In the genomic region with DNA sequence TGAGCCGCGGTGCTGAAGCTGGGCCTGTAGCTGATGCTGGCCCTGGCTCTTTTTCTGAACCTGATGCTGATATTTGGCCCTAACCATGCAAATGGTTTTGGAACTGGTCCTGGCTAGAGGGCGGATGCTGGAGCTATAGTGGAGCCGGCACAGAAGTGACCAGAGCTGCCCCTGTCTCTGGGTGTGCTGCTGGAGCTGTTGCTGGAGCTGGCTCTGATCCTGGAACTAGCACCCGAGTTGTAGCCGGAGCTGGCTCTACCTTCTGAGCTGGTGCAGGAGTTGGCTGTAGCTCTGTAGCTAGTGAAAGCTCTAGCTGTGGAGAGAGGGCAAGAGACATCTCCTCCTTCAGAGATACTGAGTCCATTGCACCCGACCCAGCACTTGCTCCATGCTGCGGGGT, we compare ENCODE assay signal across 16 cellular contexts. TPM values are rescaled to one million over a fixed set of nuclear protein-coding genes. Genes with fewer than 3 reads are reported as not detected.
DNase-seq lines count a peak whose midpoint lies in the region; ATAC-seq and TF ChIP-seq lines count a peak whose summit lies in the region.
"Had no signal": no experiment of that assay in that cellular context is flagged by ENCODE, and none has a peak within 500 bp of the region (broad histone marks: within the 10 kb centered on the region; RNA-seq: fewer than 3 reads in every experiment).

No MANE protein-coding gene starts in this region.

- peak overlapping the region; percentile 100 for H3K4me2 ChIP-seq in BLaER1
- peak overlapping the region; percentile 83 for H3K4me2 ChIP-seq in DOHH2 (ENCODE audit: low read length)

- peaks cover 47% of the 10 kb centered on the region for H3K4me1 Mint-ChIP-seq in activated CD8-positive, alpha-beta T cell treated with anti-CD3 and anti-CD28 coated beads for 36 hours (ENCODE audit: low read depth)
- H3K4me1 Mint-ChIP-seq in naive thymus-derived CD8-positive, alpha-beta T cell, result peaks cover 10 to 30% (median 18%) of the 10 kb centered on the region in 4 donors

- intact Hi-C loops in activated CD8-positive, alpha-beta T cell treated with anti-CD3 and anti-CD28 coated beads for 36 hours (cut with micrococcal nuclease), result no loop called here

- H3K9me3 ChIP-seq in BLaER1 (no peaks in the 10 kb centered on the region), DOHH2 (ENCODE audit: control insufficient read depth, insufficient read depth, low read length) (no peaks in the 10 kb centered on the region)
- H3K9me3 ChIP-seq: mucosa of descending colon, upper lobe of right lung had no signal

- H4K20me1 ChIP-seq in BLaER1 (peaks cover 40% of the 10 kb centered on the region), DOHH2 (ENCODE audit: control insufficient read depth, insufficient read depth, low read depth, low read length) (peaks cover 24% of the 10 kb centered on the region)

- H3K9ac ChIP-seq in BLaER1, result peak overlapping the region; percentile 97; the same call in 1 of the 2 replicates

- H3K36me3 Mint-ChIP-seq in activated CD8-positive, alpha-beta T cell treated with anti-CD3 and anti-CD28 coated beads for 36 hours (ENCODE audit: low read depth), result peaks cover 23% of the 10 kb centered on the region
- H3K36me3 Mint-ChIP-seq in naive thymus-derived CD8-positive, alpha-beta T cell, result peaks cover 6 to 19% (median 14%) of the 10 kb centered on the region in 3 donors

- H3K4me3 Mint-ChIP-seq in activated CD8-positive, alpha-beta T cell treated with anti-CD3 and anti-CD28 coated beads for 36 hours, result peak overlapping the region; percentile 100
- H3K4me3 Mint-ChIP-seq in naive thymus-derived CD8-positive, alpha-beta T cell, result peak overlapping the region in 8 of 10 donors; percentile 8 to 75 (median 52)

- H3K4me3 ChIP-seq in BLaER1 (no peak overlapping the region), DOHH2 (ENCODE audit: low read length) (peak overlapping the region; percentile 97)
- H3K4me3 ChIP-seq: mucosa of descending colon, upper lobe of right lung had no signal

- ATAC-seq in activated CD8-positive, alpha-beta T cell treated with anti-CD3 and anti-CD28 coated beads for 36 hours, result no peak
- no peak for ATAC-seq in naive thymus-derived CD8-positive, alpha-beta T cell
- no peak for ATAC-seq in HG03159 (IDR thresholded peaks at IDR 0.05; ENCODE audit: unreplicated experiment)
- ATAC-seq: mucosa of descending colon, upper lobe of right lung had no signal

- H3K27me3 ChIP-seq in BLaER1 (no peaks in the 10 kb centered on the region), DOHH2 (ENCODE audit: control insufficient read depth, low read length) (no peaks in the 10 kb centered on the region)
- H3K27me3 ChIP-seq: upper lobe of right lung had no signal

- H3K27ac ChIP-seq in BLaER1 (no peak overlapping the region), DOHH2 (ENCODE audit: low read depth, low read length) (no peak overlapping the region)
- H3K27ac ChIP-seq: upper lobe of right lung had no signal

- peaks cover 60% of the 10 kb centered on the region for H3K79me2 ChIP-seq in DOHH2 (ENCODE audit: control insufficient read depth, low read length)

- no peak for TF ChIP-seq CTCF in DOHH2 (IDR thresholded peaks at IDR 0.05; ENCODE audit: low read depth, low read length, poor library complexity, severe bottlenecking)
- TF ChIP-seq CTCF in activated CD8-positive, alpha-beta T cell treated with anti-CD3 and anti-CD28 coated beads for 36 hours (IDR thresholded peaks at IDR 0.05), result no peak

- CTCF ChIA-PET in activated CD8-positive, alpha-beta T cell treated with anti-CD3 and anti-CD28 coated beads for 36 hours (lab: Charles Lee), result interaction anchor here (1.0 to 4.4 kb wide), 10 partner anchors 10 to 317 kb away, joined by 3 to 15 read pairs (median 4); partner anchors contain the start of gene LCN10

- H3K4me1 ChIP-seq in BLaER1, result peaks cover 67% of the 10 kb centered on the region
- peaks cover 32% of the 10 kb centered on the region for H3K4me1 ChIP-seq in DOHH2 (ENCODE audit: control insufficient read depth, low read length)

- no peaks in the 10 kb centered on the region for H3K9me3 Mint-ChIP-seq in activated CD8-positive, alpha-beta T cell treated with anti-CD3 and anti-CD28 coated beads for 36 hours
- H3K9me3 Mint-ChIP-seq in naive thymus-derived CD8-positive, alpha-beta T cell, result no peaks in the 10 kb centered on the region

- H3K27ac Mint-ChIP-seq in activated CD8-positive, alpha-beta T cell treated with anti-CD3 and anti-CD28 coated beads for 36 hours, result no peak overlapping the region
- H3K27ac Mint-ChIP-seq in naive thymus-derived CD8-positive, alpha-beta T cell, result peak overlapping the region in 3 of 10 donors; percentile 13 to 83 (median 69)

- H3K9me2 ChIP-seq in DOHH2 (replicated peaks; ENCODE audit: control insufficient read depth, low read length), result no peaks in the 10 kb centered on the region

- POLR2A ChIA-PET in activated CD8-positive, alpha-beta T cell treated with anti-CD3 and anti-CD28 coated beads for 36 hours (lab: Charles Lee), result interaction anchor here (0.6 to 5.6 kb wide), 7 partner anchors 11 to 384 kb away, joined by 3 to 44 read pairs (median 16); partner anchors contain the start of gene LCN10
- POLR2A ChIA-PET in naive thymus-derived CD8-positive, alpha-beta T cell (lab: Charles Lee), result interaction anchor here (0.6 to 3.5 kb wide), 4 partner anchors 12 to 93 kb away, joined by 3 to 38 read pairs (median 4); partner anchors contain the start of genes LCN10 and LCN6

- H3K27me3 Mint-ChIP-seq in activated CD8-positive, alpha-beta T cell treated with anti-CD3 and anti-CD28 coated beads for 36 hours, result no peaks in the 10 kb centered on the region
- H3K27me3 Mint-ChIP-seq in naive thymus-derived CD8-positive, alpha-beta T cell, result no peaks in the 10 kb centered on the region

- no peak for DNase-seq in activated CD8-positive, alpha-beta T cell treated with anti-CD3 and anti-CD28 coated beads for 36 hours
- no peak for DNase-seq in naive thymus-derived CD8-positive, alpha-beta T cell
- DNase-seq in AG08395 (ENCODE audit: low spot score) (no peak), KG1 (lab: John Stamatoyannopoulos, UW) (no peak)
- DNase-seq: activated naive CD4-positive, alpha-beta T cell treated with Interleukin-2 at 50 U/mL for 16 hours; KBM-7; mucosa of descending colon; NCI-H1436 treated with DMSO at 0.1 percent for 48 hours; NCI-H446 treated with DMSO at 0.1 percent for 48 hours; T-helper 1 cell; upper lobe of right lung had no signal

- peaks cover 22% of the 10 kb centered on the region for H3K36me3 ChIP-seq in BLaER1
- peaks cover 37% of the 10 kb centered on the region for H3K36me3 ChIP-seq in DOHH2 (ENCODE audit: control insufficient read depth, low read length)

- peaks cover 26% of the 10 kb centered on the region for H3F3A ChIP-seq in DOHH2 (ENCODE audit: control insufficient read depth, insufficient read depth)

RNA-seq across cellular contexts. Expression of gene LCN10, which starts 12.8 kb away (rescaled TPM):
- total RNA-seq in activated CD8-positive, alpha-beta T cell treated with anti-CD3 and anti-CD28 coated beads for 36 hours, result 1 to 10 TPM; 2.6 to 3.2 TPM
- 10 to 100 TPM; 11.0 to 11.1 TPM for total RNA-seq in naive thymus-derived CD8-positive, alpha-beta T cell
- polyA plus RNA-seq in naive thymus-derived CD8-positive, alpha-beta T cell, result 1 to 10 TPM in 2 of 3 donors, under 1 TPM in 1; 0.60 to 6.6 (median 3.1) TPM
- total RNA-seq: glomerular endothelial cell had no signal

RNA-seq across cellular contexts. Expression of gene DIPK1B, which starts 17.6 kb away (rescaled TPM):
- total RNA-seq in activated CD8-positive, alpha-beta T cell treated with anti-CD3 and anti-CD28 coated beads for 36 hours, result under 1 TPM in 1 of 2 experiments, not detected in 1; 0.14 TPM
- total RNA-seq in naive thymus-derived CD8-positive, alpha-beta T cell, result 1 to 10 TPM in 1 of 2 experiments, under 1 TPM in 1; 0.58 to 1.1 TPM
- under 1 TPM in 1 of 3 donors, not detected in 2; 0.07 TPM for polyA plus RNA-seq in naive thymus-derived CD8-positive, alpha-beta T cell

RNA-seq across cellular contexts. Expression of gene LCN6, which starts 18.4 kb away (rescaled TPM):
- not detected for total RNA-seq in activated CD8-positive, alpha-beta T cell treated with anti-CD3 and anti-CD28 coated beads for 36 hours
- not detected for total RNA-seq in naive thymus-derived CD8-positive, alpha-beta T cell
- polyA plus RNA-seq in naive thymus-derived CD8-positive, alpha-beta T cell, result not detected
- total RNA-seq: glomerular endothelial cell, pulmonary artery endothelial cell had no signal

RNA-seq across cellular contexts. Expression of gene LCN8, which starts 28.1 kb away (rescaled TPM):
- not detected for total RNA-seq in activated CD8-positive, alpha-beta T cell treated with anti-CD3 and anti-CD28 coated beads for 36 hours
- 1 to 10 TPM; 1.4 to 2.6 TPM for total RNA-seq in naive thymus-derived CD8-positive, alpha-beta T cell
- polyA plus RNA-seq in naive thymus-derived CD8-positive, alpha-beta T cell, result not detected
- total RNA-seq: glomerular endothelial cell, mucosa of descending colon, pulmonary artery endothelial cell, upper lobe of right lung had no signal

RNA-seq across cellular contexts. Expression of gene LCN15, which starts 34.4 kb away (rescaled TPM):
- total RNA-seq in activated CD8-positive, alpha-beta T cell treated with anti-CD3 and anti-CD28 coated beads for 36 hours, result not detected
- not detected for total RNA-seq in naive thymus-derived CD8-positive, alpha-beta T cell
- not detected for polyA plus RNA-seq in naive thymus-derived CD8-positive, alpha-beta T cell
- total RNA-seq: pulmonary artery endothelial cell, upper lobe of right lung had no signal
